ENCODE assay signal across 1 cellular context in genomic region chr13:33229446-33230177, GRCh38.
TF ChIP-seq lines count a peak whose summit lies in the region.

No MANE protein-coding gene starts in this region.

TF ChIP-seq in HepG2, 621 proteins besides CTCF, POLR2A, EP300 and RAD21 (continued from another document and continues in another):
- TF ChIP-seq SIX4 (CRISPR knock-in tag; IDR thresholded peaks at IDR 0.05) (no peak), RBM39 (IDR thresholded peaks at IDR 0.05; ENCODE audit: low read depth, low read length, poor library complexity, severe bottlenecking) (no peak), PCBP2 (optimal IDR thresholded peaks at IDR 0.05; ENCODE audit: low read depth, low read length, poor library complexity, severe bottlenecking) (no peak), HOXA3 (CRISPR knock-in tag; IDR thresholded peaks at IDR 0.05) (peak; percentile 69; the same call in 1 of the 2 replicates), MTF2 (CRISPR knock-in tag; IDR thresholded peaks at IDR 0.05; ENCODE audit: borderline replicate concordance) (no peak), ELF4 (CRISPR knock-in tag; IDR thresholded peaks at IDR 0.05; ENCODE audit: borderline replicate concordance) (peak; percentile 23; the same call in 1 of the 2 replicates), FOXK1 (CRISPR knock-in tag; IDR thresholded peaks at IDR 0.05; ENCODE audit: borderline replicate concordance, low read depth) (peak; percentile 64; the same call in 1 of the 2 replicates), ATF4 (CRISPR knock-in tag; IDR thresholded peaks at IDR 0.05) (peak in 1 of 2 experiments; percentile 45; a peak in 1 of 4 replicates), ZNF792 (CRISPR knock-in tag; IDR thresholded peaks at IDR 0.05) (no peak), ZNF280D (CRISPR knock-in tag; IDR thresholded peaks at IDR 0.05) (no peak), ARNTL (CRISPR knock-in tag; IDR thresholded peaks at IDR 0.05) (peak; percentile 79; the same call in 1 of the 2 replicates), NAIF1 (CRISPR knock-in tag; IDR thresholded peaks at IDR 0.05; ENCODE audit: borderline replicate concordance) (0 out of 2 replicates have a peak, but pooled peaks have one; percentile 54), ZNF282 (IDR thresholded peaks at IDR 0.05; ENCODE audit: partially characterized antibody) (no peak), FOXP4 (CRISPR knock-in tag; IDR thresholded peaks at IDR 0.05) (peak; percentile 85), ZNF549 (CRISPR knock-in tag; IDR thresholded peaks at IDR 0.05) (no peak), ZNF556 (CRISPR knock-in tag; IDR thresholded peaks at IDR 0.05; ENCODE audit: borderline replicate concordance) (peak; percentile 44; the same call in 1 of the 2 replicates), ERF (CRISPR knock-in tag; IDR thresholded peaks at IDR 0.05) (peak; percentile 72; the same call in 1 of the 2 replicates), DPF2 (CRISPR knock-in tag; IDR thresholded peaks at IDR 0.05; ENCODE audit: borderline replicate concordance, low read depth) (0 out of 2 replicates have a peak, but pooled peaks have one; percentile 30), ZNF484 (CRISPR knock-in tag; IDR thresholded peaks at IDR 0.05; ENCODE audit: borderline replicate concordance, low read depth) (no peak), NRL (CRISPR knock-in tag; IDR thresholded peaks at IDR 0.05; ENCODE audit: borderline replicate concordance) (no peak), ZSCAN22 (CRISPR knock-in tag; IDR thresholded peaks at IDR 0.05) (no peak), SRF (IDR thresholded peaks at IDR 0.05; ENCODE audit: low read depth, low read length) (no peak), REPIN1 (CRISPR knock-in tag; IDR thresholded peaks at IDR 0.05; ENCODE audit: borderline replicate concordance, low read depth) (no peak; the same call in 1 of the 2 replicates), MLLT10 (CRISPR knock-in tag; IDR thresholded peaks at IDR 0.05) (no peak), ZNF407 (CRISPR knock-in tag; IDR thresholded peaks at IDR 0.05; ENCODE audit: not compliant biosample characterization) (no peak), GABPB1 (CRISPR knock-in tag; IDR thresholded peaks at IDR 0.05) (no peak), SMAD1 (CRISPR knock-in tag; IDR thresholded peaks at IDR 0.05; ENCODE audit: borderline replicate concordance, low read depth) (no peak; the same call in 1 of the 2 replicates), ZNF264 (CRISPR knock-in tag; IDR thresholded peaks at IDR 0.05) (peak; percentile 82), KDM5B (CRISPR knock-in tag; IDR thresholded peaks at IDR 0.05; ENCODE audit: borderline replicate concordance) (no peak), NR2F6 (IDR thresholded peaks at IDR 0.05) (peak; percentile 41; the same call in 1 of the 2 replicates), NR2F6 (CRISPR knock-in tag; IDR thresholded peaks at IDR 0.05) (0 out of 2 replicates have a peak, but pooled peaks have one; percentile 9), ZNF253 (CRISPR knock-in tag; IDR thresholded peaks at IDR 0.05; ENCODE audit: borderline replicate concordance) (no peak), ZMYM2 (CRISPR knock-in tag; IDR thresholded peaks at IDR 0.05) (peak; percentile 62; the same call in 1 of the 2 replicates), ZNF878 (CRISPR knock-in tag; IDR thresholded peaks at IDR 0.05) (0 out of 2 replicates have a peak, but pooled peaks have one; percentile 59)
- TF ChIP-seq, protein P1, sequence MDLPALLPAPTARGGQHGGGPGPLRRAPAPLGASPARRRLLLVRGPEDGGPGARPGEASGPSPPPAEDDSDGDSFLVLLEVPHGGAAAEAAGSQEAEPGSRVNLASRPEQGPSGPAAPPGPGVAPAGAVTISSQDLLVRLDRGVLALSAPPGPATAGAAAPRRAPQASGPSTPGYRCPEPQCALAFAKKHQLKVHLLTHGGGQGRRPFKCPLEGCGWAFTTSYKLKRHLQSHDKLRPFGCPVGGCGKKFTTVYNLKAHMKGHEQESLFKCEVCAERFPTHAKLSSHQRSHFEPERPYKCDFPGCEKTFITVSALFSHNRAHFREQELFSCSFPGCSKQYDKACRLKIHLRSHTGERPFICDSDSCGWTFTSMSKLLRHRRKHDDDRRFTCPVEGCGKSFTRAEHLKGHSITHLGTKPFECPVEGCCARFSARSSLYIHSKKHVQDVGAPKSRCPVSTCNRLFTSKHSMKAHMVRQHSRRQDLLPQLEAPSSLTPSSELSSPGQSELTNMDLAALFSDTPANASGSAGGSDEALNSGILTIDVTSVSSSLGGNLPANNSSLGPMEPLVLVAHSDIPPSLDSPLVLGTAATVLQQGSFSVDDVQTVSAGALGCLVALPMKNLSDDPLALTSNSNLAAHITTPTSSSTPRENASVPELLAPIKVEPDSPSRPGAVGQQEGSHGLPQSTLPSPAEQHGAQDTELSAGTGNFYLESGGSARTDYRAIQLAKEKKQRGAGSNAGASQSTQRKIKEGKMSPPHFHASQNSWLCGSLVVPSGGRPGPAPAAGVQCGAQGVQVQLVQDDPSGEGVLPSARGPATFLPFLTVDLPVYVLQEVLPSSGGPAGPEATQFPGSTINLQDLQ (CRISPR knock-in tag; IDR thresholded peaks at IDR 0.05): no peak
- TF ChIP-seq, protein P2, sequence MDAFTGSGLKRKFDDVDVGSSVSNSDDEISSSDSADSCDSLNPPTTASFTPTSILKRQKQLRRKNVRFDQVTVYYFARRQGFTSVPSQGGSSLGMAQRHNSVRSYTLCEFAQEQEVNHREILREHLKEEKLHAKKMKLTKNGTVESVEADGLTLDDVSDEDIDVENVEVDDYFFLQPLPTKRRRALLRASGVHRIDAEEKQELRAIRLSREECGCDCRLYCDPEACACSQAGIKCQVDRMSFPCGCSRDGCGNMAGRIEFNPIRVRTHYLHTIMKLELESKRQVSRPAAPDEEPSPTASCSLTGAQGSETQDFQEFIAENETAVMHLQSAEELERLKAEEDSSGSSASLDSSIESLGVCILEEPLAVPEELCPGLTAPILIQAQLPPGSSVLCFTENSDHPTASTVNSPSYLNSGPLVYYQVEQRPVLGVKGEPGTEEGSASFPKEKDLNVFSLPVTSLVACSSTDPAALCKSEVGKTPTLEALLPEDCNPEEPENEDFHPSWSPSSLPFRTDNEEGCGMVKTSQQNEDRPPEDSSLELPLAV (CRISPR knock-in tag; conservative IDR thresholded peaks at IDR 0.05; ENCODE audit: low read depth): no peak
